Comparison of ENCODE assay signal across 14 cellular contexts in genomic region chrX:41351923-41352322, GRCh38. TPM values are rescaled to one million over a fixed set of nuclear protein-coding genes. Genes with fewer than 3 reads are reported as not detected.
DNase-seq lines count a peak whose midpoint lies in the region; ATAC-seq, FAIRE-seq and TF ChIP-seq lines count a peak whose summit lies in the region.
"Had no signal": no experiment of that assay in that cellular context is flagged by ENCODE, and none has a peak within 500 bp of the region (broad histone marks: within the 10 kb centered on the region; RNA-seq: fewer than 3 reads in every experiment).

No MANE protein-coding gene starts in this region.

- H3K27ac ChIP-seq in A549, result no peak overlapping the region
- H3K27ac ChIP-seq in RWPE2 (ENCODE audit: poor library complexity, severe bottlenecking), result no peak overlapping the region
- H3K27ac ChIP-seq in epithelial cell of prostate, result peak overlapping the region; percentile 11
- H3K27ac ChIP-seq in uterus, result no peak overlapping the region
- H3K27ac ChIP-seq: KMS-11, pancreas had no signal

- H3K27me3 Mint-ChIP-seq in Calu3 (ENCODE audit: unreplicated experiment), result no peaks in the 10 kb centered on the region

- H3K9me3 Mint-ChIP-seq in Calu3 (ENCODE audit: low read depth, unreplicated experiment), result no peaks in the 10 kb centered on the region

- no peak for TF ChIP-seq RAD21 in A549 (conservative IDR thresholded peaks at IDR 0.05 in 1 of 2, IDR thresholded peaks at IDR 0.05 in 1 of 2)

- ATAC-seq in A549 (peak; percentile 17 to 28; a peak in 3 of 6 replicates), RWPE2 (ENCODE audit: low read depth) (peak; percentile 8; the same call in 2 of the 3 replicates), GM21786 (IDR thresholded peaks at IDR 0.05; ENCODE audit: unreplicated experiment) (no peak)

- H3K4me3 ChIP-seq in A549 (no peak overlapping the region), RWPE2 (ENCODE audit: severe bottlenecking) (no peak overlapping the region), uterus (no peak overlapping the region)
- H3K4me3 ChIP-seq: pancreas had no signal

- BruUV-seq in Calu3 (replicated peaks; lab: Mats Ljungman, UMichigan), result no TSS peak

- H3K4me3 Mint-ChIP-seq in Calu3 (ENCODE audit: low read depth, unreplicated experiment), result no peak overlapping the region

- no peaks in the 10 kb centered on the region for H3K27me3 ChIP-seq in RWPE2 (ENCODE audit: insufficient read depth, poor library complexity, severe bottlenecking)
- no peaks in the 10 kb centered on the region for H3K27me3 ChIP-seq in uterus
- H3K27me3 ChIP-seq: pancreas had no signal

- no peak for TF ChIP-seq EP300 in A549 (IDR thresholded peaks at IDR 0.05)

- TF ChIP-seq POLR2A in A549 (IDR thresholded peaks at IDR 0.05; ENCODE audit: low read length) (no peak), uterus (IDR thresholded peaks at IDR 0.05) (no peak)

- TF ChIP-seq CTCF in A549 (IDR thresholded peaks at IDR 0.05) (no peak), Calu3 (IDR thresholded peaks at IDR 0.05; ENCODE audit: unreplicated experiment) (no peak), RWPE2 (IDR thresholded peaks at IDR 0.05; ENCODE audit: poor library complexity, severe bottlenecking) (no peak), uterus (IDR thresholded peaks at IDR 0.05) (no peak)

- DNase-seq in A549 (ENCODE audit: low read depth in 1 of 2, low spot score in 1 of 2) (no peak), Calu3 (no peak), RWPE2 (ENCODE audit: low spot score) (no peak), epithelial cell of prostate (ENCODE audit: low read depth, low spot score) (no peak), SK-N-DZ (ENCODE audit: low spot score) (no peak), NCI-H446 (lab: John Stamatoyannopoulos, UW) (no peak), uterus (no peak)
- DNase-seq: amygdala, DMS79, islet precursor cell, NCI-H1436, pancreas had no signal

- CTCF ChIA-PET in A549 (lab: Yijun Ruan, JAX) (no interaction called here), Calu3 (lab: Charles Lee) (no interaction called here)

- peaks cover 8% of the 10 kb centered on the region for H3K4me1 Mint-ChIP-seq in Calu3 (ENCODE audit: low read depth, unreplicated experiment)

- H3K4me1 ChIP-seq in A549 (peaks cover 49% of the 10 kb centered on the region), RWPE2 (ENCODE audit: insufficient read depth, poor library complexity, severe bottlenecking) (no peaks in the 10 kb centered on the region), uterus (no peaks in the 10 kb centered on the region)
- H3K4me1 ChIP-seq: pancreas had no signal

- H3K4me2 ChIP-seq in A549, result no peak overlapping the region
- H3K4me2 ChIP-seq: KMS-11 had no signal

- no peak for FAIRE-seq in A549 (lab: Jason Lieb, UNC)

- intact Hi-C loops in Calu3 (cut with micrococcal nuclease; ENCODE audit: unreplicated experiment), result no loop called here
- intact Hi-C loops in uterus (cut with DNase I; ENCODE audit: low total_unique reads), result no loop called here

- peak overlapping the region; percentile 92 for H3K27ac Mint-ChIP-seq in Calu3 (ENCODE audit: unreplicated experiment)

- 66% methylated on average over 3 of the region's 3 CpGs for WGBS in A549 (ENCODE audit: missing lambda C conversion rate)

- H3K9me3 ChIP-seq in A549 (no peaks in the 10 kb centered on the region), RWPE2 (ENCODE audit: severe bottlenecking) (no peaks in the 10 kb centered on the region), uterus (no peaks in the 10 kb centered on the region)
- H3K9me3 ChIP-seq: pancreas had no signal

- POLR2A ChIA-PET in A549 (lab: Yijun Ruan, JAX), result interaction anchor here (1.1 kb wide), 1 partner anchor 18 kb away, joined by 3 read pairs; the partner anchor contains the start of gene DDX3X

- peaks cover 26% of the 10 kb centered on the region for H3K36me3 ChIP-seq in RWPE2 (ENCODE audit: low read depth)
- H3K36me3 ChIP-seq in uterus, result no peaks in the 10 kb centered on the region

- H3K36me3 Mint-ChIP-seq in Calu3 (ENCODE audit: insufficient read depth, unreplicated experiment), result peaks cover 58% of the 10 kb centered on the region

TF ChIP-seq in A549, 52 proteins besides CTCF, POLR2A, EP300 and RAD21:
- TF ChIP-seq MAZ (IDR thresholded peaks at IDR 0.05; ENCODE audit: borderline replicate concordance, low read depth, low read length) (no peak), HMGXB4 (CRISPR knock-in tag; IDR thresholded peaks at IDR 0.05; ENCODE audit: borderline replicate concordance) (no peak), HEYL (CRISPR knock-in tag; IDR thresholded peaks at IDR 0.05) (no peak), POLR2AphosphoS2 (conservative IDR thresholded peaks at IDR 0.05; ENCODE audit: low read length) (peak; percentile 73; the same call in 1 of the 2 replicates)

RNA-seq across cellular contexts. Expression of gene DDX3X, which starts 18.0 kb away (rescaled TPM):
- 187 and 216 TPM in 2 replicates for polyA plus RNA-seq in A549 (2011; rRNA removed)
- polyA plus RNA-seq in A549 (2012; cell fraction: cytosol; rRNA removed), result 32.5 and 46.8 TPM in 2 replicates
- polyA plus RNA-seq in A549 (2012; cell fraction: nucleus; rRNA removed), result 36.6 and 60.0 TPM in 2 replicates
- 341 to 390 TPM (median 371 TPM) in 3 replicates for polyA plus RNA-seq in A549 (2017; fragmentation: RNase III; extraction: RNeasy Plus Mini Kit Qiagen cat#74134 plus additional on column Dnase treatment)
- 205 and 251 TPM in 2 replicates for polyA minus RNA-seq in A549 (2011; rRNA and poly(A)+ RNA removed)
- total RNA-seq in Calu3 (2022), result 308 and 321 TPM in 2 replicates
- polyA plus RNA-seq in SK-N-DZ (2014; cell fraction: cytosol; rRNA removed), result 106 and 112 TPM in 2 replicates
- polyA plus RNA-seq in SK-N-DZ (2014; cell fraction: nucleus; rRNA removed), result 120 and 149 TPM in 2 replicates
- 100 to 1,000 TPM; 124 to 387 (median 268) TPM for total RNA-seq in uterus
